In genomic region chr19:3608079-3608641, GRCh38 we compare ENCODE assay signal across 1 cellular context.
TF ChIP-seq lines count a peak whose summit lies in the region.

No MANE protein-coding gene starts in this region.

TF ChIP-seq in HCT116, 20 proteins besides CTCF, POLR2A, EP300 and RAD21:
- TF ChIP-seq, protein P1, sequence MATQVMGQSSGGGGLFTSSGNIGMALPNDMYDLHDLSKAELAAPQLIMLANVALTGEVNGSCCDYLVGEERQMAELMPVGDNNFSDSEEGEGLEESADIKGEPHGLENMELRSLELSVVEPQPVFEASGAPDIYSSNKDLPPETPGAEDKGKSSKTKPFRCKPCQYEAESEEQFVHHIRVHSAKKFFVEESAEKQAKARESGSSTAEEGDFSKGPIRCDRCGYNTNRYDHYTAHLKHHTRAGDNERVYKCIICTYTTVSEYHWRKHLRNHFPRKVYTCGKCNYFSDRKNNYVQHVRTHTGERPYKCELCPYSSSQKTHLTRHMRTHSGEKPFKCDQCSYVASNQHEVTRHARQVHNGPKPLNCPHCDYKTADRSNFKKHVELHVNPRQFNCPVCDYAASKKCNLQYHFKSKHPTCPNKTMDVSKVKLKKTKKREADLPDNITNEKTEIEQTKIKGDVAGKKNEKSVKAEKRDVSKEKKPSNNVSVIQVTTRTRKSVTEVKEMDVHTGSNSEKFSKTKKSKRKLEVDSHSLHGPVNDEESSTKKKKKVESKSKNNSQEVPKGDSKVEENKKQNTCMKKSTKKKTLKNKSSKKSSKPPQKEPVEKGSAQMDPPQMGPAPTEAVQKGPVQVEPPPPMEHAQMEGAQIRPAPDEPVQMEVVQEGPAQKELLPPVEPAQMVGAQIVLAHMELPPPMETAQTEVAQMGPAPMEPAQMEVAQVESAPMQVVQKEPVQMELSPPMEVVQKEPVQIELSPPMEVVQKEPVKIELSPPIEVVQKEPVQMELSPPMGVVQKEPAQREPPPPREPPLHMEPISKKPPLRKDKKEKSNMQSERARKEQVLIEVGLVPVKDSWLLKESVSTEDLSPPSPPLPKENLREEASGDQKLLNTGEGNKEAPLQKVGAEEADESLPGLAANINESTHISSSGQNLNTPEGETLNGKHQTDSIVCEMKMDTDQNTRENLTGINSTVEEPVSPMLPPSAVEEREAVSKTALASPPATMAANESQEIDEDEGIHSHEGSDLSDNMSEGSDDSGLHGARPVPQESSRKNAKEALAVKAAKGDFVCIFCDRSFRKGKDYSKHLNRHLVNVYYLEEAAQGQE (IDR thresholded peaks at IDR 0.05; ENCODE audit: low read depth): no peak
- no peak for TF ChIP-seq JUND (IDR thresholded peaks at IDR 0.05)
